Comparison of ENCODE assay signal across 22 cellular contexts in the genomic region with DNA sequence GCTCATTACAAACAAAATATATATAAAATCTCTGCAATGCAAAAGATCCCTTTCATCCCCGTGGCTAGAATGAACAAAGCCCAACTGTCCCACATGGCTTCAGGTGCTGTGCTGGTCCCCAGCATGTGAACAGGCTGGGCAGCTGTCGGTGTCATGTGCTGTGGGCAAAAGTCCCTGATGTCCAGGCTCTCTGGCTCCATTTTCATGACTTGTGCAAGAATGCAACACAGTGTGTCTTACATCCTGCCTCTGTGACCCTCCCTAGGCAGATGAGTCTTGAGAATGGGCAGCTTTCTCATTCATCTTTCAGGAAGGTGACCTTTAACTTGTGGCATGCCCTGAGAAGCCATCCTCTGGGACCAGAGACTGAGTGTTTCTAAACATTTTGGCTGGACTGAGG. TPM values are rescaled to one million over a fixed set of nuclear protein-coding genes. Genes with fewer than 3 reads are reported as not detected.
"Had no signal": no experiment of that assay in that cellular context is flagged by ENCODE, and none has a peak within 500 bp of the region (broad histone marks: within the 10 kb centered on the region; RNA-seq: fewer than 3 reads in every experiment).

No MANE protein-coding gene starts in this region.

- H3K27me3 ChIP-seq: body of pancreas, testis had no signal

- ATAC-seq: body of pancreas; mucosa of descending colon; natural killer cell; sciatic nerve; stimulated activated naive CD8-positive, alpha-beta T cell treated with anti-CD3 and anti-CD28 coated beads, Interleukin-15, amount 100 ng/mL, for 72 hours had no signal

- H3K36me3 Mint-ChIP-seq: natural killer cell had no signal

- H3K27me3 Mint-ChIP-seq: activated naive CD4-positive, alpha-beta T cell treated with anti-CD3 and anti-CD28 coated beads, Interleukin-2, amount 50 U/mL, for 24 hours; central memory CD8-positive, alpha-beta T cell; dendritic cell treated with granulocyte-macrophage colony-stimulating factor and Interleukin-4, amounts not matched to agents 40 ng/mL and 50 ng/mL, for 4 days; stimulated activated naive CD8-positive, alpha-beta T cell treated with anti-CD3 and anti-CD28 coated beads, Interleukin-15, amount 100 ng/mL, for 72 hours had no signal

- H3K4me3 Mint-ChIP-seq: activated naive CD4-positive, alpha-beta T cell treated with anti-CD3 and anti-CD28 coated beads, Interleukin-2, amount 50 U/mL, for 24 hours; central memory CD8-positive, alpha-beta T cell; dendritic cell treated with granulocyte-macrophage colony-stimulating factor and Interleukin-4, amounts not matched to agents 40 ng/mL and 50 ng/mL, for 4 days; immature natural killer cell; natural killer cell; stimulated activated naive CD8-positive, alpha-beta T cell treated with anti-CD3 and anti-CD28 coated beads, Interleukin-15, amount 100 ng/mL, for 72 hours had no signal

- H3K9me3 Mint-ChIP-seq: activated naive CD4-positive, alpha-beta T cell treated with anti-CD3 and anti-CD28 coated beads, Interleukin-2, amount 50 U/mL, for 24 hours; central memory CD8-positive, alpha-beta T cell; dendritic cell treated with granulocyte-macrophage colony-stimulating factor and Interleukin-4, amounts not matched to agents 40 ng/mL and 50 ng/mL, for 4 days; immature natural killer cell; natural killer cell; stimulated activated naive CD8-positive, alpha-beta T cell treated with anti-CD3 and anti-CD28 coated beads, Interleukin-15, amount 100 ng/mL, for 72 hours had no signal

- DNase-seq: activated CD4-positive, alpha-beta T cell treated with anti-CD3 and anti-CD28 coated beads for 48 hours; activated CD8-positive, alpha-beta memory T cell treated with anti-CD3 and anti-CD28 coated beads for 24 hours; activated effector memory CD4-positive, alpha-beta T cell treated with Interleukin-2 at 50 U/mL for 16 hours; activated T-cell treated with anti-CD3 and anti-CD28 coated beads, Interleukin-2, amount 50 U/mL, for 1 hour; amniotic stem cell; body of pancreas; erythroblast; immature natural killer cell; mucosa of descending colon; natural killer cell; occipital lobe; stimulated activated CD4-positive, alpha-beta T cell treated with anti-CD3 and anti-CD28 coated beads, Interleukin-4, amount 100 ng/mL, for 1 hour; stimulated activated naive CD8-positive, alpha-beta T cell treated with anti-CD3 and anti-CD28 coated beads, Interleukin-15, amount 100 ng/mL, for 72 hours; T1000; testis had no signal

- H3K4me1 Mint-ChIP-seq: activated naive CD4-positive, alpha-beta T cell treated with anti-CD3 and anti-CD28 coated beads, Interleukin-2, amount 50 U/mL, for 24 hours; central memory CD8-positive, alpha-beta T cell; immature natural killer cell; natural killer cell; stimulated activated naive CD8-positive, alpha-beta T cell treated with anti-CD3 and anti-CD28 coated beads, Interleukin-15, amount 100 ng/mL, for 72 hours had no signal

- H3K27ac ChIP-seq: body of pancreas, prostate gland, testis, VCaP had no signal

- H3K4me3 ChIP-seq: body of pancreas, lung, mucosa of descending colon, prostate gland, testis had no signal

- H3K27ac Mint-ChIP-seq: activated naive CD4-positive, alpha-beta T cell treated with anti-CD3 and anti-CD28 coated beads, Interleukin-2, amount 50 U/mL, for 24 hours; dendritic cell treated with granulocyte-macrophage colony-stimulating factor and Interleukin-4, amounts not matched to agents 40 ng/mL and 50 ng/mL, for 4 days; natural killer cell had no signal

- H3K9me3 ChIP-seq: body of pancreas, mucosa of descending colon, prostate gland, testis had no signal

RNA-seq across cellular contexts. Expression of a gene that starts 45.3 kb away (rescaled TPM):
- total RNA-seq: occipital lobe had no signal
- polyA plus RNA-seq: immature natural killer cell had no signal
